Comparison of ENCODE assay signal across 1 cellular context in the genomic region with DNA sequence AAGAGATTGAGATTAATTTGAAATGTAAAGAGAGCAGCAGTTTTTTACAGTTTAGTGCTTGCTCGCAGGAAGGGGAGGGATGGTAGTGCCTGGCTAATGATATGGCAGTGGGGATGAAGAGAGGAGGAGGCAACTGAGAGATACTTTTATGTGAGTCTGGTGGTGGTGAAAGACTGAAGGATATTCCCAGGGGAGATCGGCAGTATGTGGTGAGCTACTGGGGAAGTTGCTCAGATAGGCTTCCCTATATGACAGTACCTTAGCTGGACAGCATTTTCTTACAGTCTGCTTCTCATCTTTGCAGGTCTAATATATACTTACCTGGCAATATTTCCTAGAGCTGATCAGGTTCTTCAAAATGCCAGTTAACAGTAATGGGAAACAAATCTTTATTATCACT.
A peak's percentile ranks its signal among the peaks of the same experiment; 100 is the strongest.
TF ChIP-seq lines count a peak whose summit lies in the region.

No MANE protein-coding gene starts in this region.

TF ChIP-seq in GM12878, 131 proteins besides CTCF, POLR2A, EP300 and RAD21:
- TF ChIP-seq SIX5 (IDR thresholded peaks at IDR 0.05; ENCODE audit: low read depth, low read length, severe bottlenecking) (no peak), JUNB (IDR thresholded peaks at IDR 0.05) (no peak), ZNF207 (IDR thresholded peaks at IDR 0.05; ENCODE audit: borderline replicate concordance) (no peak), MEF2B (IDR thresholded peaks at IDR 0.05; ENCODE audit: partially characterized antibody, poor library complexity, severe bottlenecking) (peak; percentile 67), ZNF622 (IDR thresholded peaks at IDR 0.05) (no peak), MYB (IDR thresholded peaks at IDR 0.05; ENCODE audit: borderline replicate concordance, low read depth, low read length) (no peak), RBBP5 (conservative IDR thresholded peaks at IDR 0.05) (no peak), EGR1 (IDR thresholded peaks at IDR 0.05; ENCODE audit: borderline replicate concordance in 1 of 2, low read depth in 2 of 2, low read length in 2 of 2) (no peak)
TF ChIP-seq in GM12878: peak in this region for 1.
